In genomic region chr15:87528873-87529272, GRCh38 we compare ENCODE assay signal across 18 cellular contexts.
"Had no signal": no experiment of that assay in that cellular context is flagged by ENCODE, and none has a peak within 500 bp of the region (broad histone marks: within the 10 kb centered on the region; RNA-seq: fewer than 3 reads in every experiment).

No MANE protein-coding gene starts in this region.

- H3K4me3 ChIP-seq: adrenal gland, mucosa of descending colon, sigmoid colon had no signal

- H3K36me3 ChIP-seq: adrenal gland, brain microvascular endothelial cell, sigmoid colon had no signal

- H3K4me1 ChIP-seq: adrenal gland, sigmoid colon had no signal

- H3K9me3 ChIP-seq: adrenal gland had no signal

- DNase-seq: activated B cell treated with CpG ODN at 0.5 μM for 24 hours; activated CD4-positive, alpha-beta T cell treated with anti-CD3 and anti-CD28 coated beads, Interleukin-2, amount 10 ng/mL, durations not matched to agents 24 days and 14 days; activated CD8-positive, alpha-beta memory T cell treated with anti-CD3 and anti-CD28 coated beads for 24 hours; activated naive CD4-positive, alpha-beta T cell treated with anti-CD3 and anti-CD28 coated beads for 36 hours; adrenal gland; brain microvascular endothelial cell; cerebellar nuclear complex; effector memory CD8-positive, alpha-beta T cell; head of caudate nucleus; left colon; mammary epithelial cell; mucosa of descending colon; natural killer cell; sigmoid colon; stimulated activated CD4-positive, alpha-beta T cell treated with anti-CD3 and anti-CD28 coated beads, Interleukin-2, amount 100 ng/mL, for 48 hours; stimulated activated naive CD4-positive, alpha-beta T cell treated with Interleukin-2 at 50 U/mL for 16 hours had no signal

- H3K27ac ChIP-seq: adrenal gland, brain microvascular endothelial cell, foreskin keratinocyte, sigmoid colon had no signal

- H3K27me3 ChIP-seq: adrenal gland, brain microvascular endothelial cell, foreskin keratinocyte, sigmoid colon had no signal

- ATAC-seq: activated T-helper 17 cell treated with anti-CD3 and anti-CD28 coated beads, Interleukin-2, amount 50 U/mL, for 72 hours; effector memory CD8-positive, alpha-beta T cell; foreskin keratinocyte; left colon; mucosa of descending colon; natural killer cell had no signal
